In the genomic region with DNA sequence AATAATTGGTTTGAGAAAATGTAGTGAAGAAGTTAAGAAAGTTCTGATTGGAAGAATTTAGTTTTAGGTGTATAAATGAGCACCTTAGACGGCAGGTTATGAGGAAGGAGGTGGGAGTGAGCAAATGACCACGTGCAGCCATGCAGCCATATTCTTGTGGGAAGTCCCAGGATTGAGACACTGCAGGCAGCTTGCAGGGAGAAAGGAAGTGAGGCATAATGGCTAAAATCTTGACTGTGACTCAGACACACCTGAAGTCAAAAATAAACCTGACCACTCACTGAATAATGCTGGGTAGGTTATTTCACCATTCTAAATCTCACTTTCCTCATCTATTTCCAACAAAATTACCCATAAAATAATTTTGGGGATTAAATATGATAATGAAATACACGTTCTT, we compare ENCODE assay signal across 9 cellular contexts.
DNase-seq lines count a peak whose midpoint lies in the region; ATAC-seq lines count a peak whose summit lies in the region.
"Had no signal": no experiment of that assay in that cellular context is flagged by ENCODE, and none has a peak within 500 bp of the region (broad histone marks: within the 10 kb centered on the region; RNA-seq: fewer than 3 reads in every experiment).

No MANE protein-coding gene starts in this region.

- ATAC-seq in GM18517 (IDR thresholded peaks at IDR 0.05; ENCODE audit: unreplicated experiment) (peak; percentile 58), HG02571 (IDR thresholded peaks at IDR 0.05; ENCODE audit: unreplicated experiment) (peak; percentile 52), GM19467 (IDR thresholded peaks at IDR 0.05; ENCODE audit: unreplicated experiment) (no peak)
- ATAC-seq: K562 had no signal

- DNase-seq in NCI-H69 (lab: John Stamatoyannopoulos, UW) (peak; percentile 48), kidney tubule cell (ENCODE audit: low spot score) (peak; percentile 94), AG08395 (ENCODE audit: low spot score) (no peak), NCI-H187 (lab: John Stamatoyannopoulos, UW) (no peak)
- no peak for DNase-seq in activated effector memory CD4-positive, alpha-beta T cell treated with Interleukin-2 at 50 U/mL for 16 hours

Comparison
In these comparisons a context has a peak if more than half of its experiments do, and no peak if none do; other contexts are left out.
1. DNase-seq: peak in NCI-H69 (single experiment) and kidney tubule cell (single experiment); none in activated effector memory CD4-positive, alpha-beta T cell treated with Interleukin-2 at 50 U/mL for 16 hours (single experiment), AG08395 (single experiment) and NCI-H187 (0 of 2).